In genomic region chrX:20432746-20433374, GRCh38 we compare ENCODE assay signal across 14 cellular contexts.
DNase-seq lines count a peak whose midpoint lies in the region; ATAC-seq and TF ChIP-seq lines count a peak whose summit lies in the region.
"Had no signal": no experiment of that assay in that cellular context is flagged by ENCODE, and none has a peak within 500 bp of the region (broad histone marks: within the 10 kb centered on the region; RNA-seq: fewer than 3 reads in every experiment).

No MANE protein-coding gene starts in this region.

- no peaks in the 10 kb centered on the region for H3F3A ChIP-seq in PC-3 (ENCODE audit: low read length, unreplicated experiment)

- no peak overlapping the region for H3K27ac ChIP-seq in PC-3 (ENCODE audit: low read length)
- peak overlapping the region; percentile 18 for H3K27ac ChIP-seq in mesodermal cell (ENCODE audit: low read depth, low read length, severe bottlenecking)
- H3K27ac ChIP-seq in suprapubic skin = no peak overlapping the region
- H3K27ac ChIP-seq in hepatocyte = no peak overlapping the region
- H3K27ac ChIP-seq: body of pancreas, left lung had no signal

- ATAC-seq in GM18511 (IDR thresholded peaks at IDR 0.05; ENCODE audit: unreplicated experiment) (peak; percentile 46), GM21515 (IDR thresholded peaks at IDR 0.05; ENCODE audit: unreplicated experiment) (peak; percentile 52), PC-3 (no peak), left colon (no peak)
- ATAC-seq: body of pancreas, left lung, Right ventricle myocardium inferior had no signal

- TF ChIP-seq CTCF in PC-3 (conservative IDR thresholded peaks at IDR 0.05; ENCODE audit: low read depth, low read length) = no peak
- TF ChIP-seq CTCF in suprapubic skin (IDR thresholded peaks at IDR 0.05) = no peak
- no peak for TF ChIP-seq CTCF in hepatocyte (IDR thresholded peaks at IDR 0.05; ENCODE audit: poor library complexity)

- H3K9me2 ChIP-seq in PC-3 (replicated peaks; ENCODE audit: low read length) (no peaks in the 10 kb centered on the region), hepatocyte (replicated peaks; ENCODE audit: insufficient read depth) (no peaks in the 10 kb centered on the region)

- peaks cover 25% of the 10 kb centered on the region for H3K4me1 ChIP-seq in PC-3 (ENCODE audit: insufficient read depth, low read length)
- H3K4me1 ChIP-seq in mesodermal cell (ENCODE audit: control insufficient read depth, insufficient read depth, low read length, poor library complexity, severe bottlenecking) = peaks cover 10% of the 10 kb centered on the region
- no peaks in the 10 kb centered on the region for H3K4me1 ChIP-seq in suprapubic skin
- H3K4me1 ChIP-seq in hepatocyte (ENCODE audit: insufficient read depth) = no peaks in the 10 kb centered on the region
- H3K4me1 ChIP-seq: body of pancreas, left lung had no signal

- H2AFZ ChIP-seq in PC-3 (ENCODE audit: low read length) = 0 out of 2 replicates have a peak overlapping the region, but pooled peaks have one; percentile 25
- H2AFZ ChIP-seq in hepatocyte = no peak overlapping the region

- CTCF ChIA-PET in PC-3 (lab: Charles Lee) = no interaction called here

- no peak overlapping the region for H3K4me3 ChIP-seq in PC-3 (ENCODE audit: low read length)
- H3K4me3 ChIP-seq in mesodermal cell (ENCODE audit: extremely low read depth, insufficient read depth, low read length, poor library complexity, severe bottlenecking) = no peak overlapping the region
- H3K4me3 ChIP-seq in suprapubic skin = no peak overlapping the region
- H3K4me3 ChIP-seq in hepatocyte = no peak overlapping the region
- H3K4me3 ChIP-seq: body of pancreas, left lung had no signal

- H3K4me2 ChIP-seq in PC-3 (ENCODE audit: low read length) = no peak overlapping the region
- H3K4me2 ChIP-seq in hepatocyte = no peak overlapping the region

- H3K9me3 ChIP-seq in PC-3 (ENCODE audit: low read length) (no peaks in the 10 kb centered on the region), mesodermal cell (ENCODE audit: control insufficient read depth, low read length) (no peaks in the 10 kb centered on the region), suprapubic skin (no peaks in the 10 kb centered on the region), hepatocyte (ENCODE audit: low read depth) (no peaks in the 10 kb centered on the region)
- H3K9me3 ChIP-seq: body of pancreas, left lung had no signal

- H3K79me2 ChIP-seq in PC-3 (ENCODE audit: low read length) (no peaks in the 10 kb centered on the region), hepatocyte (no peaks in the 10 kb centered on the region)

- intact Hi-C loops in PC-3 (cut with micrococcal nuclease) (loop anchor here (10.0 kb wide), 1 partner anchor 48 kb away; no protein-coding TSS in a partner anchor), left colon (cut with DNase I, micrococcal nuclease) (no loop called here)

- DNase-seq in PC-3 (no peak), suprapubic skin (ENCODE audit: low spot score in 2 of 2) (no peak), left colon (no peak), AML-193 (lab: John Stamatoyannopoulos, UW) (no peak), hepatocyte (ENCODE audit: low spot score) (no peak)
- DNase-seq: body of pancreas, head of caudate nucleus, left lung, NCI-H1694, NCI-H524 treated with DMSO at 0.1 percent for 48 hours had no signal

- BruUV-seq in PC-3 (replicated peaks; lab: Mats Ljungman, UMichigan) = no TSS peak

- H3K9ac ChIP-seq in PC-3 (ENCODE audit: low read length) = no peak overlapping the region

- POLR2A ChIA-PET in PC-3 (lab: Charles Lee; ENCODE audit: unreplicated experiment) = no interaction called here

- no peaks in the 10 kb centered on the region for H3K36me3 ChIP-seq in PC-3 (ENCODE audit: low read depth, low read length)
- H3K36me3 ChIP-seq in mesodermal cell (ENCODE audit: control insufficient read depth, insufficient read depth, low read length) = no peaks in the 10 kb centered on the region
- H3K36me3 ChIP-seq in suprapubic skin = no peaks in the 10 kb centered on the region
- no peaks in the 10 kb centered on the region for H3K36me3 ChIP-seq in hepatocyte (replicated peaks; ENCODE audit: insufficient read depth, low read depth)
- H3K36me3 ChIP-seq: left lung had no signal

- no peak for TF ChIP-seq EP300 in suprapubic skin (IDR thresholded peaks at IDR 0.05)

- H3K27me3 ChIP-seq in PC-3 (ENCODE audit: low read length) (no peaks in the 10 kb centered on the region), suprapubic skin (no peaks in the 10 kb centered on the region), hepatocyte (no peaks in the 10 kb centered on the region)
- H3K27me3 ChIP-seq: body of pancreas had no signal

- no peaks in the 10 kb centered on the region for H4K20me1 ChIP-seq in PC-3 (ENCODE audit: low read length)
- no peaks in the 10 kb centered on the region for H4K20me1 ChIP-seq in hepatocyte (ENCODE audit: insufficient read depth, poor library complexity, severe bottlenecking)

- WGBS in mesodermal cell (ENCODE audit: insufficient coverage in 2 of 2), 2 experiments = no CpG with 5 or more reads among the region's 2 CpGs
- 73% methylated on average over 2 of the region's 2 CpGs for WGBS in suprapubic skin
- 64% methylated on average over 2 of the region's 2 CpGs for WGBS in hepatocyte (ENCODE audit: low lambda C conversion rate, missing lambda C conversion rate)

- no peak for TF ChIP-seq POLR2A in suprapubic skin (IDR thresholded peaks at IDR 0.05)

Comparison
In these comparisons a context has a peak if more than half of its experiments do, and no peak if none do; other contexts are left out.
1. ATAC-seq: peak in GM18511 (single experiment) and GM21515 (single experiment); none in PC-3 (single experiment) and left colon (single experiment).